8 cellular contexts compared by ENCODE assay signal in the genomic region with DNA sequence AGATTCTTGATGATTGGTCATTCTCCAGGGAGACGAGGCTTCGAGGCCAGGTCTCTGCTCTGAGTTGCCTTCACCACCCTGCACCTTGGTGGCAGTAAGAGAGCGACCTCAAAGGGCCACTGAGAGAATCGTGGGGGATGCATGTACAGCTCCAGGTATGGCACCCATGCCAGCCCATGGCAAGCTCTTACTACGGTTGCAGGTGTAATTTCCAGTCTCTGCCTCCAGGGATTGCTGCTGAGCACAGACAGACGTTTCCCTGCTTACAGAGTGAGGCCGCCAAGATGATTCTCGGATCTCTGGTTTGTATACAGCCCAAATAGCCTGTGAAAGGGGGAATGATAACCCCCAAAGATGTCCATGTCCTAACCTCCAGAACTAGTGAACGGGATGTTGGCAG. TPM values are rescaled to one million over a fixed set of nuclear protein-coding genes. Genes with fewer than 3 reads are reported as not detected.
DNase-seq lines count a peak whose midpoint lies in the region; ATAC-seq and TF ChIP-seq lines count a peak whose summit lies in the region.

No MANE protein-coding gene starts in this region.

- no peaks in the 10 kb centered on the region for H3K79me2 ChIP-seq in GM23248 (ENCODE audit: insufficient read depth)

- H3K9me3 ChIP-seq in GM23248 (ENCODE audit: low read depth) (no peaks in the 10 kb centered on the region), adrenal gland (replicated peaks in 1 of 3) (no peaks in the 10 kb centered on the region), liver (ENCODE audit: control insufficient read depth in 4 of 4, low read length in 3 of 4) (no peaks in the 10 kb centered on the region)

- no peaks in the 10 kb centered on the region for H3K9me2 ChIP-seq in GM23248 (ENCODE audit: insufficient read depth)

- TF ChIP-seq CTCF in adrenal gland (IDR thresholded peaks at IDR 0.05), result peak; percentile 49 to 77 (median 58)
- TF ChIP-seq CTCF in liver (IDR thresholded peaks at IDR 0.05; ENCODE audit: low read depth, low read length, missing input control), result peak; percentile 44

- intact Hi-C loops in adrenal gland (cut with DNase I), result loop anchor here in 1 of 2 donors (5.0 kb wide), 2 partner anchors 132 to 252 kb away; no protein-coding TSS in a partner anchor

- WGBS in GM23248 (ENCODE audit: low coverage in 1 of 2, low lambda C conversion rate in 2 of 2, missing lambda C conversion rate in 2 of 2), 2 experiments, result 27 to 28% methylated on average over 9 of the region's 9 CpGs
- 32 to 34% (median 33%) methylated on average over 3 to 9 of the region's 9 CpGs for WGBS in adrenal gland, 4 donors
- WGBS in liver, result 33% methylated on average over 9 of the region's 9 CpGs

- in situ Hi-C loops in GM23248 (cut with MboI), result loop anchor here (10.0 kb wide), 2 partner anchors 250 to 300 kb away; no protein-coding TSS in a partner anchor

- H3K9ac ChIP-seq in GM23248 (no peak overlapping the region), liver (ENCODE audit: low read depth in 1 of 2, low read length in 2 of 2) (no peak overlapping the region)

- H3K36me3 ChIP-seq in GM23248 (ENCODE audit: low read depth), result no peaks in the 10 kb centered on the region
- no peaks in the 10 kb centered on the region for H3K36me3 ChIP-seq in adrenal gland (replicated peaks in 1 of 2)
- H3K36me3 ChIP-seq in liver (ENCODE audit: control insufficient read depth in 4 of 4, insufficient read depth in 3 of 4, low read depth in 1 of 4, low read length in 3 of 4), result no peaks in the 10 kb centered on the region

- no peaks in the 10 kb centered on the region for H3F3A ChIP-seq in GM23248 (ENCODE audit: insufficient read depth)

- H3K27ac ChIP-seq in GM23248, result no peak overlapping the region
- no peak overlapping the region for H3K27ac ChIP-seq in adrenal gland
- H3K27ac ChIP-seq in liver (ENCODE audit: low read depth in 1 of 2, low read length in 2 of 2), result no peak overlapping the region

- DNase-seq in COLO668 (lab: John Stamatoyannopoulos, UW; ENCODE audit: unreplicated experiment) (peak; percentile 13), GM23248 (peak; percentile 40), adrenal gland (peak; percentile 18 to 77 (median 49)), NCI-H187 treated with DMSO at 0.1 percent for 48 hours (lab: John Stamatoyannopoulos, UW) (no peak), NCI-H510A treated with DMSO at 0.1 percent for 48 hours (lab: John Stamatoyannopoulos, UW) (no peak)

- H3K4me3 ChIP-seq in GM23248 (no peak overlapping the region), adrenal gland (no peak overlapping the region), liver (ENCODE audit: low read depth in 1 of 3, low read length in 3 of 3) (no peak overlapping the region)

- H3K27me3 ChIP-seq in GM23248 (replicated peaks; ENCODE audit: insufficient read depth) (no peaks in the 10 kb centered on the region), adrenal gland (no peaks in the 10 kb centered on the region), liver (ENCODE audit: control insufficient read depth in 4 of 4, insufficient read depth in 4 of 4, low read length in 3 of 4) (no peaks in the 10 kb centered on the region)

- no peak overlapping the region for H3K4me2 ChIP-seq in GM23248 (ENCODE audit: unreplicated experiment)

- ATAC-seq in GM18517 (IDR thresholded peaks at IDR 0.05; ENCODE audit: unreplicated experiment) (no peak), HG02571 (IDR thresholded peaks at IDR 0.05; ENCODE audit: unreplicated experiment) (no peak)

- no peak overlapping the region for H2AFZ ChIP-seq in GM23248

- H3K4me1 ChIP-seq in GM23248 (ENCODE audit: insufficient read depth) (no peaks in the 10 kb centered on the region), adrenal gland (replicated peaks in 1 of 2) (no peaks in the 10 kb centered on the region), liver (ENCODE audit: control insufficient read depth in 4 of 4, insufficient read depth in 4 of 4, low read length in 3 of 4) (no peaks in the 10 kb centered on the region)

- no peaks in the 10 kb centered on the region for H4K20me1 ChIP-seq in GM23248 (ENCODE audit: insufficient read depth)

- peak; percentile 64 to 77 for TF ChIP-seq RAD21 in liver (IDR thresholded peaks at IDR 0.05)

- no peak for TF ChIP-seq POLR2A in adrenal gland (IDR thresholded peaks at IDR 0.05)

TF ChIP-seq in liver, 16 proteins besides CTCF, POLR2A, EP300 and RAD21:
- TF ChIP-seq REST (IDR thresholded peaks at IDR 0.05) (no peak), FOXA1 (IDR thresholded peaks at IDR 0.05) (no peak), EGR1 (IDR thresholded peaks at IDR 0.05; ENCODE audit: low read depth in 2 of 2) (no peak), HNF4G (IDR thresholded peaks at IDR 0.05) (no peak)
- TF ChIP-seq, protein P1, sequence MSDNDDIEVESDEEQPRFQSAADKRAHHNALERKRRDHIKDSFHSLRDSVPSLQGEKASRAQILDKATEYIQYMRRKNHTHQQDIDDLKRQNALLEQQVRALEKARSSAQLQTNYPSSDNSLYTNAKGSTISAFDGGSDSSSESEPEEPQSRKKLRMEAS (IDR thresholded peaks at IDR 0.05), result no peak

RNA-seq across cellular contexts. Expression of gene DRD5, which starts 16.3 kb away (rescaled TPM):
- total RNA-seq in GM23248 (2014; rRNA removed; shearing (Covaris generic)), result not detected in 2 replicates
- polyA plus RNA-seq in GM23248 (2016; fragmentation: Nextera tagmentation; extraction: Ambion mirVana), result not detected in 2 replicates
- total RNA-seq in adrenal gland, result under 1 TPM in 1 of 8 donors, not detected in 7; 0.11 TPM
- not detected for polyA plus RNA-seq in adrenal gland
- not detected for total RNA-seq in liver
- not detected for polyA plus RNA-seq in liver

Comparison
In these comparisons a context has a peak if more than half of its experiments do, and no peak if none do; other contexts are left out.
1. DNase-seq: peak in COLO668 (single experiment), GM23248 (single experiment) and adrenal gland (7 of 7); none in NCI-H187 treated with DMSO at 0.1 percent for 48 hours (single experiment) and NCI-H510A treated with DMSO at 0.1 percent for 48 hours (single experiment).